9 cellular contexts compared by ENCODE assay signal in the genomic region with DNA sequence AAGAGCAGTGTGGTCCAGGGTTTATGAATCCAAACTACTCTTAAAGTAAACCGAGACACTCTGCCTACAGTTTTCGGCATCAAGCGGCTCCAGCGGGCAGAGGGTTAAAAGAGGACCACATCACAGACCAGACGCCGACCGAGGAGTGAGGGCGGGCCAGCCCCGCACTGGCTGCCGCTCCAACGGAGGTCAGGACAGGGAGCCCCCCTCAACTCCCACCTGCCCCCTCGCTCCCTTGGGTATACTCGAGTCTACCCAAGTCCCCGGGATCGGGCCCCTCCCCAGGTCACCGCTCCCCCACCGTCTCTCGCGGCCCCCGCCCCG. TPM values are rescaled to one million over a fixed set of nuclear protein-coding genes. Genes with fewer than 3 reads are reported as not detected.
DNase-seq lines count a peak whose midpoint lies in the region; ATAC-seq, FAIRE-seq and TF ChIP-seq lines count a peak whose summit lies in the region.
"Had no signal": no experiment of that assay in that cellular context is flagged by ENCODE, and none has a peak within 500 bp of the region (broad histone marks: within the 10 kb centered on the region; RNA-seq: fewer than 3 reads in every experiment).

No MANE protein-coding gene starts in this region.

- no peaks in the 10 kb centered on the region for H4K20me1 ChIP-seq in PC-3 (ENCODE audit: low read length)

- no peaks in the 10 kb centered on the region for H3K9me2 ChIP-seq in PC-3 (replicated peaks; ENCODE audit: low read length)

- peaks cover 0 to 1% (median under 1%) of the 10 kb centered on the region in 3 donors for H3K27me3 Mint-ChIP-seq in CD14-positive monocyte (ENCODE audit: low read depth in 3 of 3)
- H3K27me3 Mint-ChIP-seq in stimulated activated naive CD8-positive, alpha-beta T cell treated with anti-CD3 and anti-CD28 coated beads, Interleukin-15, amount 100 ng/mL, for 72 hours: no peaks in the 10 kb centered on the region

- no peaks in the 10 kb centered on the region for H3K9me3 ChIP-seq in PC-3 (ENCODE audit: low read length)

- no peaks in the 10 kb centered on the region for H3F3A ChIP-seq in PC-3 (ENCODE audit: low read length, unreplicated experiment)

- BruUV-seq in PC-3 (replicated peaks; lab: Mats Ljungman, UMichigan): no TSS peak

- peaks cover 4% of the 10 kb centered on the region; the same call in 1 of the 2 replicates for H3K36me3 ChIP-seq in PC-3 (ENCODE audit: low read depth, low read length)
- H3K36me3 ChIP-seq in bronchial epithelial cell (ENCODE audit: control insufficient read depth, insufficient read depth, low read length): no peaks in the 10 kb centered on the region

- H3K79me2 ChIP-seq in PC-3 (ENCODE audit: low read length): peaks cover 37% of the 10 kb centered on the region

- peaks cover 11 to 19% of the 10 kb centered on the region in 2 donors for H3K36me3 Mint-ChIP-seq in CD14-positive monocyte

- TF ChIP-seq CTCF in CD14-positive monocyte (IDR thresholded peaks at IDR 0.05) (no peak), HL-60 (IDR thresholded peaks at IDR 0.05; ENCODE audit: insufficient read depth, low read length) (no peak), PC-3 (conservative IDR thresholded peaks at IDR 0.05; ENCODE audit: low read depth, low read length) (no peak), bronchial epithelial cell (IDR thresholded peaks at IDR 0.05; ENCODE audit: insufficient read depth, low read length, severe bottlenecking) (no peak)

- peak overlapping the region; percentile 92 for H3K4me2 ChIP-seq in PC-3 (ENCODE audit: low read length)

- H3K27ac ChIP-seq in HL-60 (replicated peaks): peak overlapping the region; percentile 83
- peak overlapping the region; percentile 21 for H3K27ac ChIP-seq in PC-3 (ENCODE audit: low read length)

- peaks cover 42% of the 10 kb centered on the region for H3K4me1 Mint-ChIP-seq in CD14-positive monocyte
- peaks cover 43% of the 10 kb centered on the region for H3K4me1 Mint-ChIP-seq in stimulated activated naive CD8-positive, alpha-beta T cell treated with anti-CD3 and anti-CD28 coated beads, Interleukin-15, amount 100 ng/mL, for 72 hours

- ATAC-seq in GM18873 (IDR thresholded peaks at IDR 0.05; ENCODE audit: low FRiP score, unreplicated experiment) (peak; percentile 7), PC-3 (peak; percentile 54)
- ATAC-seq in stimulated activated naive CD8-positive, alpha-beta T cell treated with anti-CD3 and anti-CD28 coated beads, Interleukin-15, amount 100 ng/mL, for 72 hours: peak; percentile 68

- intact Hi-C loops in CD14-positive monocyte (cut with micrococcal nuclease): loop anchor here (2.0 to 5.0 kb wide), 3 partner anchors 46 to 131 kb away; a partner anchor contains a TSS
- intact Hi-C loops in PC-3 (cut with micrococcal nuclease): loop anchor here (1.0 to 5.0 kb wide), 2 partner anchors 46 to 264 kb away; no protein-coding TSS in a partner anchor

- H3K4me1 ChIP-seq in PC-3 (ENCODE audit: insufficient read depth, low read length): peaks cover 19% of the 10 kb centered on the region

- H3K9ac ChIP-seq in PC-3 (ENCODE audit: low read length): peak overlapping the region; percentile 71

- peak overlapping the region; percentile 90 to 97 (median 94) for H3K27ac Mint-ChIP-seq in CD14-positive monocyte
- peak overlapping the region; percentile 95 to 96 for H3K27ac Mint-ChIP-seq in stimulated activated naive CD8-positive, alpha-beta T cell treated with anti-CD3 and anti-CD28 coated beads, Interleukin-15, amount 100 ng/mL, for 72 hours

- H3K4me3 Mint-ChIP-seq in CD14-positive monocyte: peak overlapping the region; percentile 86 to 93
- peak overlapping the region; percentile 85 to 97 for H3K4me3 Mint-ChIP-seq in stimulated activated naive CD8-positive, alpha-beta T cell treated with anti-CD3 and anti-CD28 coated beads, Interleukin-15, amount 100 ng/mL, for 72 hours

- no peaks in the 10 kb centered on the region for H3K9me3 Mint-ChIP-seq in CD14-positive monocyte
- H3K9me3 Mint-ChIP-seq in stimulated activated naive CD8-positive, alpha-beta T cell treated with anti-CD3 and anti-CD28 coated beads, Interleukin-15, amount 100 ng/mL, for 72 hours: no peaks in the 10 kb centered on the region

- CTCF ChIA-PET in PC-3 (lab: Charles Lee): no interaction called here

- H3K27me3 ChIP-seq in HL-60 (ENCODE audit: insufficient read depth, poor library complexity, severe bottlenecking): no peaks in the 10 kb centered on the region
- H3K27me3 ChIP-seq in PC-3 (ENCODE audit: low read length): no peaks in the 10 kb centered on the region
- H3K27me3 ChIP-seq in bronchial epithelial cell (ENCODE audit: control insufficient read depth, insufficient read depth, low read length): no peaks in the 10 kb centered on the region

- H2AFZ ChIP-seq in PC-3 (ENCODE audit: low read length): peak overlapping the region; percentile 81

- no peak for DNase-seq in CD14-positive monocyte (ENCODE audit: low spot score)
- peak in 1 of 2 experiments; percentile 57 for DNase-seq in HL-60 (ENCODE audit: low read depth in 1 of 2, low spot score in 1 of 2)
- DNase-seq in PC-3: peak; percentile 52
- DNase-seq in bronchial epithelial cell (ENCODE audit: low read depth): peak; percentile 43
- DNase-seq in left kidney (ENCODE audit: low read depth, low spot score): peak; percentile 93
- DNase-seq in stimulated activated naive CD8-positive, alpha-beta T cell treated with anti-CD3 and anti-CD28 coated beads, Interleukin-15, amount 100 ng/mL, for 72 hours: no peak
- DNase-seq in NCI-H146 (lab: John Stamatoyannopoulos, UW): no peak

- H3K4me3 ChIP-seq in HL-60 (replicated peaks; ENCODE audit: insufficient read depth, low read length) (peak overlapping the region; percentile 89), PC-3 (ENCODE audit: low read length) (peak overlapping the region; percentile 74), bronchial epithelial cell (ENCODE audit: low read depth, low read length) (peak overlapping the region; percentile 85)

- POLR2A ChIA-PET in PC-3 (lab: Charles Lee; ENCODE audit: unreplicated experiment): interaction anchor here (0.6 kb wide), 1 partner anchor 123 kb away, joined by 7 read pairs; no protein-coding TSS in a partner anchor

- FAIRE-seq in bronchial epithelial cell (lab: Jason Lieb, UNC): no peak

RNA-seq across cellular contexts. Expression of a gene that starts 0.3 kb away (rescaled TPM):
- 10 to 100 TPM; 25.8 to 38.6 TPM for polyA plus RNA-seq in CD14-positive monocyte
- total RNA-seq in PC-3 (2014; rRNA removed): 16.7 and 18.5 TPM in 2 replicates
- total RNA-seq in bronchial epithelial cell: 15.8 and 22.0 TPM in 2 replicates

RNA-seq across cellular contexts. Expression of a gene that starts 10.9 kb away (rescaled TPM):
- not detected for polyA plus RNA-seq in CD14-positive monocyte
- not detected in 2 replicates for total RNA-seq in PC-3 (2014; rRNA removed)
- total RNA-seq in bronchial epithelial cell: not detected in 2 replicates
- total RNA-seq: activated CD8-positive, alpha-beta memory T cell treated with anti-CD3 and anti-CD28 coated beads for 36 hours had no signal

RNA-seq across cellular contexts. Expression of a gene that starts 50.1 kb away (rescaled TPM):
- polyA plus RNA-seq in CD14-positive monocyte: 10 to 100 TPM; 13.9 to 15.5 TPM
- total RNA-seq in PC-3 (2014; rRNA removed) (35.4 and 42.4 TPM in 2 replicates), bronchial epithelial cell (24.0 and 24.7 TPM in 2 replicates)

Comparison
In these comparisons a context has a peak if more than half of its experiments do, and no peak if none do; other contexts are left out.
1. DNase-seq: peak in PC-3 (single experiment), bronchial epithelial cell (single experiment) and left kidney (single experiment); none in CD14-positive monocyte (single experiment), stimulated activated naive CD8-positive, alpha-beta T cell treated with anti-CD3 and anti-CD28 coated beads, Interleukin-15, amount 100 ng/mL, for 72 hours (0 of 2) and NCI-H146 (single experiment).
2. ATAC-seq: peak in every context shown above with its lines; median percentile 68 in stimulated activated naive CD8-positive, alpha-beta T cell treated with anti-CD3 and anti-CD28 coated beads, Interleukin-15, amount 100 ng/mL, for 72 hours; 54 in PC-3; 7 in GM18873.
3. Peak in every context shown above with its lines, with median percentiles within 50 percentile points of each other: H3K4me3 ChIP-seq.